1 cellular context compared by ENCODE assay signal in genomic region chr3:4814302-4814903, GRCh38.
TF ChIP-seq lines count a peak whose summit lies in the region.

No MANE protein-coding gene starts in this region.

TF ChIP-seq in WTC11, 78 proteins besides CTCF, POLR2A, EP300 and RAD21 (continued from another document):
- TF ChIP-seq ZNF281 (CRISPR knock-in tag; IDR thresholded peaks at IDR 0.05) (no peak), ZNF263 (CRISPR knock-in tag; IDR thresholded peaks at IDR 0.05; ENCODE audit: low read depth) (no peak), E2F1 (CRISPR knock-in tag; IDR thresholded peaks at IDR 0.05) (no peak), AFF4 (CRISPR knock-in tag; IDR thresholded peaks at IDR 0.05; ENCODE audit: borderline replicate concordance) (no peak), NFATC4 (CRISPR knock-in tag; IDR thresholded peaks at IDR 0.05) (no peak)
